ENCODE assay signal across 1 cellular context in genomic region chrX:53313746-53314105, GRCh38.
TF ChIP-seq lines count a peak whose summit lies in the region.

No MANE protein-coding gene starts in this region.

TF ChIP-seq in endothelial cell of umbilical vein, 7 proteins besides CTCF, POLR2A, EP300 and RAD21 (continued from another document):
- TF ChIP-seq GATA2 (IDR thresholded peaks at IDR 0.05; ENCODE audit: insufficient read depth, insufficient read length, low read depth, low read length) = peak; percentile 54
- TF ChIP-seq POLR2AphosphoS5 (IDR thresholded peaks at IDR 0.05; ENCODE audit: insufficient read depth, low read depth, low read length) = no peak
